In the genomic region with DNA sequence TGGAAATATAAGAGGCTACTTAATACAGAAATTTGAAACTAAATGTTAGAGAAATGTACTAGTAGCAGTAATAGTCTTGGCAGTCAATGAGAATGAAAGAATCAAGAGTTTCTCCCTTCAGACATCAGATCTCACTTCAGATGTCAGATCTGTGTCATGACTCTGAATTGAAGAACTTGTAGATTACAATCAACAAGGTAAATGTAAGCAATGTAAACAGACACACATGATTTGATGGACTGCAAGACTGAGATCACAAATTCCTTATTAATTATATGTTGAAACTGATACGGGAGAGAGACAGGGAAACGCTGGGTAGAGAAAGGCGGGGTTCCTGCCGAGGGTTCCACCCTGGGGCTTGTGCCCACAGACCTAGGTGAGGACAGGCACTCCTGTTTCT, we compare ENCODE assay signal across 23 cellular contexts.
DNase-seq lines count a peak whose midpoint lies in the region; ATAC-seq, FAIRE-seq and TF ChIP-seq lines count a peak whose summit lies in the region.
"Had no signal": no experiment of that assay in that cellular context is flagged by ENCODE, and none has a peak within 500 bp of the region (broad histone marks: within the 10 kb centered on the region; RNA-seq: fewer than 3 reads in every experiment).

No MANE protein-coding gene starts in this region.

- H3K4me2 ChIP-seq in osteoblast (ENCODE audit: insufficient read depth, low read length) = no peak overlapping the region
- H3K4me2 ChIP-seq: KMS-11 had no signal

- H3K36me3 ChIP-seq in ACC112 (ENCODE audit: insufficient read depth, low read length) (no peaks in the 10 kb centered on the region), osteoblast (ENCODE audit: insufficient read depth, low read length) (no peaks in the 10 kb centered on the region)
- H3K36me3 ChIP-seq: SJSA1 had no signal

- no peaks in the 10 kb centered on the region for H3K27me3 Mint-ChIP-seq in chondrocyte (ENCODE audit: low read depth)

- peak overlapping the region; percentile 60 for H3K27ac Mint-ChIP-seq in chondrocyte (ENCODE audit: unreplicated experiment)
- H3K27ac Mint-ChIP-seq: B cell, CD14-positive monocyte had no signal

- H3K36me3 Mint-ChIP-seq in chondrocyte (ENCODE audit: low read depth) = no peaks in the 10 kb centered on the region
- H3K36me3 Mint-ChIP-seq: CD14-positive monocyte had no signal

- H3K4me1 Mint-ChIP-seq in chondrocyte (ENCODE audit: low read depth) = peaks cover 69% of the 10 kb centered on the region
- H3K4me1 Mint-ChIP-seq: B cell, CD14-positive monocyte had no signal

- DNase-seq in RWPE1 (ENCODE audit: low spot score) = no peak
- DNase-seq in chondrocyte (ENCODE audit: low spot score) = no peak
- no peak for DNase-seq in osteoblast (ENCODE audit: insufficient read length, low spot score, missing footprints)
- no peak for DNase-seq in urothelium cell line (ENCODE audit: low spot score)
- DNase-seq in GM13976 (ENCODE audit: low spot score) = no peak
- DNase-seq: GOT3; NCI-H1105; NCI-H146; NCI-H2029; NCI-H345; NCI-H524; NCI-H774; NK-92 treated with Interleukin-12 subunit alpha and Interleukin-12 subunit beta, amount 100 ng/mL, for 24 hours had no signal

- POLR2A ChIA-PET in RWPE1 (lab: Yijun Ruan, JAX; ENCODE audit: low non-redundant PET) = no interaction called here

- H3K4me3 ChIP-seq in ACC112 (ENCODE audit: low read depth, low read length) (no peak overlapping the region), osteoblast (ENCODE audit: insufficient read depth, low read length) (no peak overlapping the region)
- H3K4me3 ChIP-seq: SJSA1 had no signal

- no peak overlapping the region for H3K4me3 Mint-ChIP-seq in chondrocyte (ENCODE audit: unreplicated experiment)
- H3K4me3 Mint-ChIP-seq: B cell, CD14-positive monocyte had no signal

- H3K9me3 ChIP-seq in osteoblast (ENCODE audit: low read depth, low read length) = no peaks in the 10 kb centered on the region
- H3K9me3 ChIP-seq: SJSA1 had no signal

- no peak for FAIRE-seq in urothelium cell line (lab: Jason Lieb, UNC)
- FAIRE-seq: D721Med, HTR-8/SVneo had no signal

- H3K4me1 ChIP-seq in ACC112 (ENCODE audit: control insufficient read depth, insufficient read depth, low read length, unreplicated experiment) = peaks cover 76% of the 10 kb centered on the region
- H3K4me1 ChIP-seq in osteoblast (ENCODE audit: insufficient read depth, low read length) = peaks cover 56% of the 10 kb centered on the region

- no peak for ATAC-seq in GM21737 (IDR thresholded peaks at IDR 0.05; ENCODE audit: unreplicated experiment)
- ATAC-seq: Panc1, Right ventricle myocardium inferior had no signal

- H2AFZ ChIP-seq in ACC112 (ENCODE audit: low read length, unreplicated experiment) (peak overlapping the region; percentile 1), osteoblast (ENCODE audit: low read length) (no peak overlapping the region)

- H3K9me3 Mint-ChIP-seq in chondrocyte (ENCODE audit: low read depth) = no peaks in the 10 kb centered on the region

- H3K79me2 ChIP-seq in ACC112 (ENCODE audit: control insufficient read depth, insufficient read depth, low read length, unreplicated experiment) = no peaks in the 10 kb centered on the region
- H3K79me2 ChIP-seq in osteoblast (ENCODE audit: insufficient read depth, low read length) = no peaks in the 10 kb centered on the region

- no peaks in the 10 kb centered on the region for H4K20me1 ChIP-seq in osteoblast (ENCODE audit: insufficient read depth, low read length)

- H3K27ac ChIP-seq in ACC112 (ENCODE audit: low read depth, low read length) (peak overlapping the region; percentile 96), RWPE1 (peak overlapping the region; percentile 79), osteoblast (ENCODE audit: low read depth, low read length) (peak overlapping the region; percentile 52)
- H3K27ac ChIP-seq: KMS-11, SJSA1 had no signal

- in situ Hi-C loops in GM13976 (cut with MboI; ENCODE audit: low sequenced_read_pairs, unreplicated experiment) = no loop called here

- H3K27me3 ChIP-seq in ACC112 (ENCODE audit: insufficient read depth, low read length) = no peaks in the 10 kb centered on the region
- H3K27me3 ChIP-seq in osteoblast (ENCODE audit: insufficient read depth, low read length) = no peaks in the 10 kb centered on the region
- H3K27me3 ChIP-seq: SJSA1 had no signal

- CTCF ChIA-PET in RWPE1 (lab: Yijun Ruan, JAX) = no interaction called here

- TF ChIP-seq CTCF in RWPE1 (conservative IDR thresholded peaks at IDR 0.05; ENCODE audit: low read depth) (no peak), chondrocyte (IDR thresholded peaks at IDR 0.05) (no peak), osteoblast (IDR thresholded peaks at IDR 0.05; ENCODE audit: extremely low read depth, low read depth, low read length) (no peak), GM13976 (IDR thresholded peaks at IDR 0.05; ENCODE audit: borderline replicate concordance, control extremely low read depth, extremely low read depth, insufficient read depth, missing control alignments) (no peak)
